Comparison of ENCODE assay signal across 1 cellular context in the genomic region with DNA sequence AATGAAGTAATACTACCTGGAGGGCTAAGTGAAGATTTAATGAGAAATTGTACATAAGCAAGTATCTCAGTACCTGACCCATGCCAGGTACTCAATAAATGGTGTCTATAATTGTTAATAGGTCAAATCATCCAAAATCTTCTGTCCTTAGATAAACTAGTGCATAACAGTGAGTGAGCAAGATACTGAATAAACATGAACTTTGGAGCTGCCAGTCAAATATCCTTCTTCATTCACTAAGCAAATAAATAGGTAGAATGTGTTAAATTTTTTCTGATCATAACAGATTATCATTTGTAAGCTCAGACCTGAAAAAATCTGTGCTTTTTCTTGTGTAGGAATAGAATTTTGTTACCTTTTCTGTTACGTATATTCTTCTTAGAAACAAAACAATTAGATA.
A peak's percentile ranks its signal among the peaks of the same experiment; 100 is the strongest.
TF ChIP-seq lines count a peak whose summit lies in the region.

No MANE protein-coding gene starts in this region.

TF ChIP-seq in HepG2, 621 proteins besides CTCF, POLR2A, EP300 and RAD21 (continued from another document and continues in another):
- TF ChIP-seq ZFP36 (IDR thresholded peaks at IDR 0.05; ENCODE audit: borderline replicate concordance, low read depth, low read length, partially characterized antibody) (no peak), NR2F1 (CRISPR knock-in tag; IDR thresholded peaks at IDR 0.05) (peak in 1 of 2 experiments; percentile 43; a peak in 2 of 4 replicates), AKAP8 (CRISPR knock-in tag; IDR thresholded peaks at IDR 0.05) (no peak), GZF1 (CRISPR knock-in tag; IDR thresholded peaks at IDR 0.05) (no peak), ZNF746 (CRISPR knock-in tag; IDR thresholded peaks at IDR 0.05) (no peak), ARID5B (CRISPR knock-in tag; IDR thresholded peaks at IDR 0.05) (peak; percentile 88), JDP2 (CRISPR knock-in tag; IDR thresholded peaks at IDR 0.05; ENCODE audit: borderline replicate concordance) (no peak), BRCA1 (CRISPR knock-in tag; IDR thresholded peaks at IDR 0.05) (no peak), POLR2AphosphoS2 (IDR thresholded peaks at IDR 0.05; ENCODE audit: low read depth, low read length) (no peak), ZNF615 (CRISPR knock-in tag; IDR thresholded peaks at IDR 0.05; ENCODE audit: borderline replicate concordance) (no peak), MTF1 (CRISPR knock-in tag; IDR thresholded peaks at IDR 0.05) (no peak), ZNF235 (CRISPR knock-in tag; IDR thresholded peaks at IDR 0.05; ENCODE audit: borderline replicate concordance) (no peak), SP5 (CRISPR knock-in tag; IDR thresholded peaks at IDR 0.05; ENCODE audit: borderline replicate concordance, low read depth) (no peak), TARDBP (CRISPR knock-in tag; IDR thresholded peaks at IDR 0.05) (0 out of 2 replicates have a peak, but pooled peaks have one; percentile 35), JARID2 (CRISPR knock-in tag; IDR thresholded peaks at IDR 0.05; ENCODE audit: insufficient replicate concordance) (no peak), HMG20A (CRISPR knock-in tag; IDR thresholded peaks at IDR 0.05; ENCODE audit: borderline replicate concordance) (peak; percentile 69; the same call in 1 of the 2 replicates), ZNF136 (CRISPR knock-in tag; IDR thresholded peaks at IDR 0.05; ENCODE audit: low read depth) (no peak), MTA3 (CRISPR knock-in tag; IDR thresholded peaks at IDR 0.05) (no peak), PAWR (CRISPR knock-in tag; IDR thresholded peaks at IDR 0.05; ENCODE audit: borderline replicate concordance) (no peak), ZNF652 (CRISPR knock-in tag; IDR thresholded peaks at IDR 0.05; ENCODE audit: borderline replicate concordance, low read depth) (peak; percentile 25; the same call in 1 of the 2 replicates), ZNF609 (CRISPR knock-in tag; IDR thresholded peaks at IDR 0.05; ENCODE audit: borderline replicate concordance) (no peak), ZNF589 (CRISPR knock-in tag; conservative IDR thresholded peaks at IDR 0.05) (no peak), TEAD3 (CRISPR knock-in tag; optimal IDR thresholded peaks at IDR 0.05; ENCODE audit: borderline replicate concordance) (no peak), ZBTB42 (CRISPR knock-in tag; IDR thresholded peaks at IDR 0.05) (no peak), RFX1 (IDR thresholded peaks at IDR 0.05) (no peak), ZBTB21 (CRISPR knock-in tag; IDR thresholded peaks at IDR 0.05) (no peak), FOXJ3 (CRISPR knock-in tag; IDR thresholded peaks at IDR 0.05; ENCODE audit: borderline replicate concordance) (peak; percentile 23; the same call in 1 of the 2 replicates), BATF2 (CRISPR knock-in tag; IDR thresholded peaks at IDR 0.05) (no peak), NFATC3 (CRISPR knock-in tag; IDR thresholded peaks at IDR 0.05) (no peak), TBL1XR1 (IDR thresholded peaks at IDR 0.05; ENCODE audit: borderline replicate concordance, low read length, partially characterized antibody) (peak; percentile 26), NFIC (IDR thresholded peaks at IDR 0.05; ENCODE audit: low read length) (peak; percentile 69; the same call in 1 of the 2 replicates), MZF1 (CRISPR knock-in tag; IDR thresholded peaks at IDR 0.05; ENCODE audit: borderline replicate concordance) (no peak), SAP130 (CRISPR knock-in tag; IDR thresholded peaks at IDR 0.05; ENCODE audit: low read depth) (peak; percentile 48), ZNF788 (CRISPR knock-in tag; IDR thresholded peaks at IDR 0.05; ENCODE audit: borderline replicate concordance) (no peak), THRA (CRISPR knock-in tag; IDR thresholded peaks at IDR 0.05; ENCODE audit: borderline replicate concordance) (peak; percentile 97), ZNF33A (CRISPR knock-in tag; IDR thresholded peaks at IDR 0.05; ENCODE audit: borderline replicate concordance) (no peak), ZNF619 (CRISPR knock-in tag; IDR thresholded peaks at IDR 0.05) (no peak)
- TF ChIP-seq, protein P1, sequence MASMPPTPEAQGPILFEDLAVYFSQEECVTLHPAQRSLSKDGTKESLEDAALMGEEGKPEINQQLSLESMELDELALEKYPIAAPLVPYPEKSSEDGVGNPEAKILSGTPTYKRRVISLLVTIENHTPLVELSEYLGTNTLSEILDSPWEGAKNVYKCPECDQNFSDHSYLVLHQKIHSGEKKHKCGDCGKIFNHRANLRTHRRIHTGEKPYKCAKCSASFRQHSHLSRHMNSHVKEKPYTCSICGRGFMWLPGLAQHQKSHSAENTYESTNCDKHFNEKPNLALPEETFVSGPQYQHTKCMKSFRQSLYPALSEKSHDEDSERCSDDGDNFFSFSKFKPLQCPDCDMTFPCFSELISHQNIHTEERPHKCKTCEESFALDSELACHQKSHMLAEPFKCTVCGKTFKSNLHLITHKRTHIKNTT (CRISPR knock-in tag; IDR thresholded peaks at IDR 0.05): no peak
- TF ChIP-seq, protein P2, sequence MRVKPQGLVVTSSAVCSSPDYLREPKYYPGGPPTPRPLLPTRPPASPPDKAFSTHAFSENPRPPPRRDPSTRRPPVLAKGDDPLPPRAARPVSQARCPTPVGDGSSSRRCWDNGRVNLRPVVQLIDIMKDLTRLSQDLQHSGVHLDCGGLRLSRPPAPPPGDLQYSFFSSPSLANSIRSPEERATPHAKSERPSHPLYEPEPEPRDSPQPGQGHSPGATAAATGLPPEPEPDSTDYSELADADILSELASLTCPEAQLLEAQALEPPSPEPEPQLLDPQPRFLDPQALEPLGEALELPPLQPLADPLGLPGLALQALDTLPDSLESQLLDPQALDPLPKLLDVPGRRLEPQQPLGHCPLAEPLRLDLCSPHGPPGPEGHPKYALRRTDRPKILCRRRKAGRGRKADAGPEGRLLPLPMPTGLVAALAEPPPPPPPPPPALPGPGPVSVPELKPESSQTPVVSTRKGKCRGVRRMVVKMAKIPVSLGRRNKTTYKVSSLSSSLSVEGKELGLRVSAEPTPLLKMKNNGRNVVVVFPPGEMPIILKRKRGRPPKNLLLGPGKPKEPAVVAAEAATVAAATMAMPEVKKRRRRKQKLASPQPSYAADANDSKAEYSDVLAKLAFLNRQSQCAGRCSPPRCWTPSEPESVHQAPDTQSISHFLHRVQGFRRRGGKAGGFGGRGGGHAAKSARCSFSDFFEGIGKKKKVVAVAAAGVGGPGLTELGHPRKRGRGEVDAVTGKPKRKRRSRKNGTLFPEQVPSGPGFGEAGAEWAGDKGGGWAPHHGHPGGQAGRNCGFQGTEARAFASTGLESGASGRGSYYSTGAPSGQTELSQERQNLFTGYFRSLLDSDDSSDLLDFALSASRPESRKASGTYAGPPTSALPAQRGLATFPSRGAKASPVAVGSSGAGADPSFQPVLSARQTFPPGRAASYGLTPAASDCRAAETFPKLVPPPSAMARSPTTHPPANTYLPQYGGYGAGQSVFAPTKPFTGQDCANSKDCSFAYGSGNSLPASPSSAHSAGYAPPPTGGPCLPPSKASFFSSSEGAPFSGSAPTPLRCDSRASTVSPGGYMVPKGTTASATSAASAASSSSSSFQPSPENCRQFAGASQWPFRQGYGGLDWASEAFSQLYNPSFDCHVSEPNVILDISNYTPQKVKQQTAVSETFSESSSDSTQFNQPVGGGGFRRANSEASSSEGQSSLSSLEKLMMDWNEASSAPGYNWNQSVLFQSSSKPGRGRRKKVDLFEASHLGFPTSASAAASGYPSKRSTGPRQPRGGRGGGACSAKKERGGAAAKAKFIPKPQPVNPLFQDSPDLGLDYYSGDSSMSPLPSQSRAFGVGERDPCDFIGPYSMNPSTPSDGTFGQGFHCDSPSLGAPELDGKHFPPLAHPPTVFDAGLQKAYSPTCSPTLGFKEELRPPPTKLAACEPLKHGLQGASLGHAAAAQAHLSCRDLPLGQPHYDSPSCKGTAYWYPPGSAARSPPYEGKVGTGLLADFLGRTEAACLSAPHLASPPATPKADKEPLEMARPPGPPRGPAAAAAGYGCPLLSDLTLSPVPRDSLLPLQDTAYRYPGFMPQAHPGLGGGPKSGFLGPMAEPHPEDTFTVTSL (CRISPR knock-in tag; IDR thresholded peaks at IDR 0.05; ENCODE audit: borderline replicate concordance): peak; percentile 63; the same call in 1 of the 2 replicates
- TF ChIP-seq, protein P3, sequence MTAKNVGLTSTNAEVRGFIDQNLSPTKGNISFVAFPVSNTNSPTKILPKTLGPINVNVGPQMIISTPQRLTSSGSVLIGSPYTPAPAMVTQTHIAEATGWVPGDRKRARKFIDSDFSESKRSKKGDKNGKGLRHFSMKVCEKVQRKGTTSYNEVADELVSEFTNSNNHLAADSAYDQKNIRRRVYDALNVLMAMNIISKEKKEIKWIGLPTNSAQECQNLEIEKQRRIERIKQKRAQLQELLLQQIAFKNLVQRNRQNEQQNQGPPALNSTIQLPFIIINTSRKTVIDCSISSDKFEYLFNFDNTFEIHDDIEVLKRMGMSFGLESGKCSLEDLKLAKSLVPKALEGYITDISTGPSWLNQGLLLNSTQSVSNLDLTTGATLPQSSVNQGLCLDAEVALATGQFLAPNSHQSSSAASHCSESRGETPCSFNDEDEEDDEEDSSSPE (CRISPR knock-in tag; IDR thresholded peaks at IDR 0.05): no peak
